8 cellular contexts compared by ENCODE assay signal in the genomic region with DNA sequence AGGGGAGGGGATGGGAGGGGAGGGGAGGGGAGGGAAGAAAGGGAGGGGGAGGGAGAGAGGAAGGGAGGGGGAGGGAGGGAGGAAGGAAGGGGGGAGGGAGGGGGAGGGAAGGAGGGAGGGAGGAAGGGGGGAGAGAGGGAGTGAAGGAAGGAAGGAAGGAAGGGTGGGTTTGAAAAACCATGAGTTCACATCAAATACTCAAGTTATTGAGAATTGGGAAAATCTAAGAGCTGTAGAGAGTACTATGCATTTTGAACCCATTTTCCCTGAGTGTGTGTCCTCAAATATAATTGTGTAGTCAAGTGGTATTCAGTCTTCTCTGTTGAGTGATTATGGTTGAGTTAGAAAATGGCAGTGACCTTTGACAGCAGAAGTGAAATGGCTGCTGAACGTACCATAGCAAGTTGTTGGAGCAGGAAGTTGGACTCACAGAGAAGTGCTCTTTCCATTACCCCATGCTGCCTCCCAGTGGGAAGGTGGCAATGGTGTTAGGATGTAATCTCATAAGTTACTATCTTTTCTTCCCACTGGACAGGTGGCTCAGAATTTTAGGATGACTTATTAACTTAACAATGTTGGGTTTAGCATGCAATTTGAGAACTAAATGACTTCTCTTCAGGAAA.
DNase-seq lines count a peak whose midpoint lies in the region; ATAC-seq and TF ChIP-seq lines count a peak whose summit lies in the region.

No MANE protein-coding gene starts in this region.

- no peaks in the 10 kb centered on the region for H3K27me3 ChIP-seq in adrenal gland
- H3K27me3 ChIP-seq in upper lobe of right lung: no peaks in the 10 kb centered on the region
- H3K27me3 ChIP-seq in ascending aorta: no peaks in the 10 kb centered on the region

- TF ChIP-seq POLR2A in adrenal gland (IDR thresholded peaks at IDR 0.05): no peak

- H3K9me3 ChIP-seq in adrenal gland (replicated peaks in 1 of 3): no peaks in the 10 kb centered on the region
- no peaks in the 10 kb centered on the region for H3K9me3 ChIP-seq in upper lobe of right lung
- no peaks in the 10 kb centered on the region for H3K9me3 ChIP-seq in ascending aorta

- no peak overlapping the region for H3K4me3 Mint-ChIP-seq in activated CD4-positive, alpha-beta T cell treated with anti-CD3 and anti-CD28 coated beads for 36 hours

- CTCF ChIA-PET in activated CD4-positive, alpha-beta T cell treated with anti-CD3 and anti-CD28 coated beads for 36 hours (lab: Charles Lee): interaction anchor here (1.0 kb wide), 1 partner anchor 56 kb away, joined by 3 read pairs; no protein-coding TSS in a partner anchor

- H3K27ac ChIP-seq in adrenal gland: no peak overlapping the region
- H3K27ac ChIP-seq in upper lobe of right lung: no peak overlapping the region
- no peak overlapping the region for H3K27ac ChIP-seq in ascending aorta

- peaks cover 15% of the 10 kb centered on the region for H3K9me3 Mint-ChIP-seq in activated CD4-positive, alpha-beta T cell treated with anti-CD3 and anti-CD28 coated beads for 36 hours (ENCODE audit: low read depth)

- POLR2A ChIA-PET in activated CD4-positive, alpha-beta T cell treated with anti-CD3 and anti-CD28 coated beads for 36 hours (lab: Charles Lee): interaction anchor here (0.6 kb wide), 1 partner anchor 259 kb away, joined by 3 read pairs; no protein-coding TSS in a partner anchor

- H3K4me1 ChIP-seq in adrenal gland (replicated peaks in 1 of 2) (no peaks in the 10 kb centered on the region), upper lobe of right lung (peaks cover 11% of the 10 kb centered on the region), ascending aorta (peaks cover 0 to 2% of the 10 kb centered on the region in 2 donors)

- WGBS in adrenal gland, 4 donors: 27 to 56% (median 31%) methylated on average over 1 of the region's 1 CpG

- TF ChIP-seq CTCF in HFF-Myc (IDR thresholded peaks at IDR 0.05; ENCODE audit: low read depth, low read length, missing control alignments) (peak; percentile 49), adrenal gland (IDR thresholded peaks at IDR 0.05) (peak in 5 of 6 experiments; percentile 5 to 33 (median 31)), upper lobe of right lung (IDR thresholded peaks at IDR 0.05) (peak; percentile 45), ascending aorta (IDR thresholded peaks at IDR 0.05) (peak in 1 of 3 experiments; percentile 17)

- peak overlapping the region; percentile 27 for H3K27ac Mint-ChIP-seq in activated CD4-positive, alpha-beta T cell treated with anti-CD3 and anti-CD28 coated beads for 36 hours

- peaks cover 11% of the 10 kb centered on the region for H3K36me3 Mint-ChIP-seq in activated CD4-positive, alpha-beta T cell treated with anti-CD3 and anti-CD28 coated beads for 36 hours (ENCODE audit: low read depth)

- ATAC-seq in activated CD4-positive, alpha-beta T cell treated with anti-CD3 and anti-CD28 coated beads for 36 hours: peak; percentile 45
- ATAC-seq in upper lobe of right lung: peak; percentile 90

- H3K4me1 Mint-ChIP-seq in activated CD4-positive, alpha-beta T cell treated with anti-CD3 and anti-CD28 coated beads for 36 hours: peaks cover 51% of the 10 kb centered on the region

- H3K36me3 ChIP-seq in adrenal gland (replicated peaks in 1 of 2) (no peaks in the 10 kb centered on the region), upper lobe of right lung (no peaks in the 10 kb centered on the region), ascending aorta (no peaks in the 10 kb centered on the region)

- H3K4me3 ChIP-seq in HFF-Myc (replicated peaks; ENCODE audit: low read depth, low read length): no peak overlapping the region
- no peak overlapping the region for H3K4me3 ChIP-seq in adrenal gland
- H3K4me3 ChIP-seq in upper lobe of right lung: no peak overlapping the region
- H3K4me3 ChIP-seq in ascending aorta: no peak overlapping the region

- DNase-seq in activated CD4-positive, alpha-beta T cell treated with anti-CD3 and anti-CD28 coated beads for 36 hours: peak; percentile 62
- no peak for DNase-seq in activated CD4-positive, alpha-beta T cell treated with anti-CD3 and anti-CD28 coated beads for 4 hours
- DNase-seq in HFF-Myc (ENCODE audit: extremely low read depth, low read depth) (peak; percentile 20), NCI-H524 treated with DMSO at 0.1 percent for 48 hours (lab: John Stamatoyannopoulos, UW) (peak; percentile 32), adrenal gland (peak in 3 of 7 donors; percentile 17 to 19 (median 18)), kidney glomerular epithelial cell (lab: John Stamatoyannopoulos, UW) (peak; percentile 51), upper lobe of right lung (no peak), ascending aorta (ENCODE audit: low spot score in 2 of 2) (no peak)

- peaks cover 2% of the 10 kb centered on the region for H3K27me3 Mint-ChIP-seq in activated CD4-positive, alpha-beta T cell treated with anti-CD3 and anti-CD28 coated beads for 36 hours

- intact Hi-C loops in activated CD4-positive, alpha-beta T cell treated with anti-CD3 and anti-CD28 coated beads for 36 hours (cut with DNase I, micrococcal nuclease): loop anchor here (1.0 to 5.0 kb wide), 3 partner anchors 216 to 317 kb away; no protein-coding TSS in a partner anchor
- intact Hi-C loops in adrenal gland (cut with DNase I): no loop called here
- intact Hi-C loops in upper lobe of right lung (cut with DNase I): no loop called here
- intact Hi-C loops in ascending aorta (cut with DNase I): loop anchor here (10.0 kb wide), 2 partner anchors 210 to 760 kb away; a partner anchor contains a TSS

Comparison
In these comparisons a context has a peak if more than half of its experiments do, and no peak if none do; other contexts are left out.
1. DNase-seq: peak in activated CD4-positive, alpha-beta T cell treated with anti-CD3 and anti-CD28 coated beads for 36 hours (single experiment), HFF-Myc (single experiment), NCI-H524 treated with DMSO at 0.1 percent for 48 hours (single experiment) and kidney glomerular epithelial cell (single experiment); none in activated CD4-positive, alpha-beta T cell treated with anti-CD3 and anti-CD28 coated beads for 4 hours (0 of 2), upper lobe of right lung (single experiment) and ascending aorta (0 of 2).
2. intact Hi-C loops: an anchor here in activated CD4-positive, alpha-beta T cell treated with anti-CD3 and anti-CD28 coated beads for 36 hours (1.0 to 5.0 kb wide) and ascending aorta (10.0 kb wide); none called in adrenal gland and upper lobe of right lung.